Comparison of ENCODE assay signal across 1 cellular context in the genomic region with DNA sequence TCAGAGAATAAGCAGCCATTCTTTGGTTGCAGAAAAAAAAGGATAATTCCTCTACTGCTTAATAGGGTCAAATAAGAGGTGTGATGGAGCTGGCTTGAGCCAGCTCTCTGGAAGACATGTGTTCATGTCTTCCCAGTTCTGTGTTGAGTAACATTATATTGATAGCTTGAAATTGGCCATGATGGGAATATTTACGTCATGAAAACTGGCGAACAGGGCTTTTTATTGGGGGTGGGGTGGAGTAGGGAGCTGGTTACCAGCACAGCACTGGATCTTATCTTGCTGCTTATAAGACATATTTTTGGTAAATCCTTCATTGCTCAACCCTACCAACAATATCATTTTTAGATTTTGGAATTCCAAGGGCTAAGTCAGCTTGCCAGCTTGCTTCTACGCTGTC.
TF ChIP-seq lines count a peak whose summit lies in the region.

No MANE protein-coding gene starts in this region.

TF ChIP-seq in GM23338, 12 proteins besides CTCF, POLR2A, EP300 and RAD21:
- TF ChIP-seq ZNF331 (CRISPR knock-in tag; IDR thresholded peaks at IDR 0.05; ENCODE audit: low read depth) (no peak), EZH2phosphoT487 (IDR thresholded peaks at IDR 0.05; ENCODE audit: unreplicated experiment) (no peak), ZNF114 (CRISPR knock-in tag; IDR thresholded peaks at IDR 0.05) (no peak), EZH2 (IDR thresholded peaks at IDR 0.05; ENCODE audit: low read depth, unreplicated experiment) (no peak), CREB1 (CRISPR knock-in tag; IDR thresholded peaks at IDR 0.05; ENCODE audit: low read depth) (no peak), STAT1 (IDR thresholded peaks at IDR 0.05; ENCODE audit: unreplicated experiment) (no peak), REST (IDR thresholded peaks at IDR 0.05; ENCODE audit: unreplicated experiment) (no peak), JUNB (IDR thresholded peaks at IDR 0.05; ENCODE audit: unreplicated experiment) (no peak), NANOG (IDR thresholded peaks at IDR 0.05; ENCODE audit: borderline replicate concordance) (no peak), POLR2AphosphoS5 (IDR thresholded peaks at IDR 0.05; ENCODE audit: low read depth) (no peak)
- TF ChIP-seq, protein P1, sequence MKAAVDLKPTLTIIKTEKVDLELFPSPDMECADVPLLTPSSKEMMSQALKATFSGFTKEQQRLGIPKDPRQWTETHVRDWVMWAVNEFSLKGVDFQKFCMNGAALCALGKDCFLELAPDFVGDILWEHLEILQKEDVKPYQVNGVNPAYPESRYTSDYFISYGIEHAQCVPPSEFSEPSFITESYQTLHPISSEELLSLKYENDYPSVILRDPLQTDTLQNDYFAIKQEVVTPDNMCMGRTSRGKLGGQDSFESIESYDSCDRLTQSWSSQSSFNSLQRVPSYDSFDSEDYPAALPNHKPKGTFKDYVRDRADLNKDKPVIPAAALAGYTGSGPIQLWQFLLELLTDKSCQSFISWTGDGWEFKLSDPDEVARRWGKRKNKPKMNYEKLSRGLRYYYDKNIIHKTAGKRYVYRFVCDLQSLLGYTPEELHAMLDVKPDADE (IDR thresholded peaks at IDR 0.05) = no peak
- TF ChIP-seq, protein P2, sequence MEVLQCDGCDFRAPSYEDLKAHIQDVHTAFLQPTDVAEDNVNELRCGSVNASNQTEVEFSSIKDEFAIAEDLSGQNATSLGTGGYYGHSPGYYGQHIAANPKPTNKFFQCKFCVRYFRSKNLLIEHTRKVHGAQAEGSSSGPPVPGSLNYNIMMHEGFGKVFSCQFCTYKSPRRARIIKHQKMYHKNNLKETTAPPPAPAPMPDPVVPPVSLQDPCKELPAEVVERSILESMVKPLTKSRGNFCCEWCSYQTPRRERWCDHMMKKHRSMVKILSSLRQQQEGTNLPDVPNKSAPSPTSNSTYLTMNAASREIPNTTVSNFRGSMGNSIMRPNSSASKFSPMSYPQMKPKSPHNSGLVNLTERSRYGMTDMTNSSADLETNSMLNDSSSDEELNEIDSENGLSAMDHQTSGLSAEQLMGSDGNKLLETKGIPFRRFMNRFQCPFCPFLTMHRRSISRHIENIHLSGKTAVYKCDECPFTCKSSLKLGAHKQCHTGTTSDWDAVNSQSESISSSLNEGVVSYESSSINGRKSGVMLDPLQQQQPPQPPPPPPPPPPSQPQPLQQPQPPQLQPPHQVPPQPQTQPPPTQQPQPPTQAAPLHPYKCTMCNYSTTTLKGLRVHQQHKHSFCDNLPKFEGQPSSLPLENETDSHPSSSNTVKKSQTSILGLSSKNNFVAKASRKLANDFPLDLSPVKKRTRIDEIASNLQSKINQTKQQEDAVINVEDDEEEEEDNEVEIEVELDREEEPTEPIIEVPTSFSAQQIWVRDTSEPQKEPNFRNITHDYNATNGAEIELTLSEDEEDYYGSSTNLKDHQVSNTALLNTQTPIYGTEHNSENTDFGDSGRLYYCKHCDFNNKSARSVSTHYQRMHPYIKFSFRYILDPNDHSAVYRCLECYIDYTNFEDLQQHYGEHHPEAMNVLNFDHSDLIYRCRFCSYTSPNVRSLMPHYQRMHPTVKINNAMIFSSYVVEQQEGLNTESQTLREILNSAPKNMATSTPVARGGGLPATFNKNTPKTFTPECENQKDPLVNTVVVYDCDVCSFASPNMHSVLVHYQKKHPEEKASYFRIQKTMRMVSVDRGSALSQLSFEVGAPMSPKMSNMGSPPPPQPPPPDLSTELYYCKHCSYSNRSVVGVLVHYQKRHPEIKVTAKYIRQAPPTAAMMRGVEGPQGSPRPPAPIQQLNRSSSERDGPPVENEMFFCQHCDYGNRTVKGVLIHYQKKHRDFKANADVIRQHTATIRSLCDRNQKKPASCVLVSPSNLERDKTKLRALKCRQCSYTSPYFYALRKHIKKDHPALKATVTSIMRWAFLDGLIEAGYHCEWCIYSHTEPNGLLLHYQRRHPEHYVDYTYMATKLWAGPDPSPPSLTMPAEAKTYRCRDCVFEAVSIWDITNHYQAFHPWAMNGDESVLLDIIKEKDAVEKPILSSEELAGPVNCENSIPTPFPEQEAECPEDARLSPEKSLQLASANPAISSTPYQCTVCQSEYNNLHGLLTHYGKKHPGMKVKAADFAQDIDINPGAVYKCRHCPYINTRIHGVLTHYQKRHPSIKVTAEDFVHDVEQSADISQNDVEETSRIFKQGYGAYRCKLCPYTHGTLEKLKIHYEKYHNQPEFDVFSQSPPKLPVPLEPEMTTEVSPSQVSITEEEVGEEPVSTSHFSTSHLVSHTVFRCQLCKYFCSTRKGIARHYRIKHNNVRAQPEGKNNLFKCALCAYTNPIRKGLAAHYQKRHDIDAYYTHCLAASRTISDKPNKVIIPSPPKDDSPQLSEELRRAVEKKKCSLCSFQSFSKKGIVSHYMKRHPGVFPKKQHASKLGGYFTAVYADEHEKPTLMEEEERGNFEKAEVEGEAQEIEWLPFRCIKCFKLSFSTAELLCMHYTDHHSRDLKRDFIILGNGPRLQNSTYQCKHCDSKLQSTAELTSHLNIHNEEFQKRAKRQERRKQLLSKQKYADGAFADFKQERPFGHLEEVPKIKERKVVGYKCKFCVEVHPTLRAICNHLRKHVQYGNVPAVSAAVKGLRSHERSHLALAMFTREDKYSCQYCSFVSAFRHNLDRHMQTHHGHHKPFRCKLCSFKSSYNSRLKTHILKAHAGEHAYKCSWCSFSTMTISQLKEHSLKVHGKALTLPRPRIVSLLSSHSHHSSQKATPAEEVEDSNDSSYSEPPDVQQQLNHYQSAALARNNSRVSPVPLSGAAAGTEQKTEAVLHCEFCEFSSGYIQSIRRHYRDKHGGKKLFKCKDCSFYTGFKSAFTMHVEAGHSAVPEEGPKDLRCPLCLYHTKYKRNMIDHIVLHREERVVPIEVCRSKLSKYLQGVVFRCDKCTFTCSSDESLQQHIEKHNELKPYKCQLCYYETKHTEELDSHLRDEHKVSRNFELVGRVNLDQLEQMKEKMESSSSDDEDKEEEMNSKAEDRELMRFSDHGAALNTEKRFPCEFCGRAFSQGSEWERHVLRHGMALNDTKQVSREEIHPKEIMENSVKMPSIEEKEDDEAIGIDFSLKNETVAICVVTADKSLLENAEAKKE (CRISPR knock-in tag; IDR thresholded peaks at IDR 0.05) = no peak
